Comparison of ENCODE assay signal across 32 cellular contexts in the genomic region with DNA sequence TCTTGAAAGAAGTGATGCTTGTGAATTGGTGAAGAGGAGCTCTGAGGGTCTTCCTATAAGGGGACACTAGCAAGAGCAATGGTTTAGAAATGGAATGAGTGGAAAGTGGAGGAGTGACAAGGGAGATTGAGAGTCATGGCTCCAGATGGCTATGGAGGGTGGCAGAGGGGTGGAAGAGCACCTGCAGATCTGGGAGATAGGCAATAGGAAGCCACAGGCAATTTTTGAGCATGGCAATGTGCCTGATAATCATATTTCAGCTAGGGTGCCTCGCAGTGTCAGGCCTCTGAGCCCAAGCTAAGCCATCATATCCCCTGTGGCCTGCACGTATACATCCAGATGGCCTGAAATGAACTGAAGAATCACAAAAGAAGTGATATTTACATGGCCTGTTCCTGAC.
"Had no signal": no experiment of that assay in that cellular context is flagged by ENCODE, and none has a peak within 500 bp of the region (broad histone marks: within the 10 kb centered on the region; RNA-seq: fewer than 3 reads in every experiment).

No MANE protein-coding gene starts in this region.

- H3K27me3 Mint-ChIP-seq: activated B cell treated with CpG ODN at 0.5 μM for 24 hours; activated CD4-positive, alpha-beta memory T cell treated with anti-CD3 and anti-CD28 coated beads, Interleukin-2, amount 10 ng/mL, durations not matched to agents 7 days and 5 days; activated CD4-positive, alpha-beta T cell treated with anti-CD3 and anti-CD28 coated beads, Interleukin-2, amount 10 ng/mL, durations not matched to agents 7 days and 5 days; activated naive CD8-positive, alpha-beta T cell; activated T-cell treated with anti-CD3 and anti-CD28 coated beads, Interleukin-2, amount 50 U/mL, for 24 hours; central memory CD8-positive, alpha-beta T cell; effector memory CD8-positive, alpha-beta T cell; T-helper 17 cell had no signal

- ATAC-seq: activated CD4-positive, CD25-positive, alpha-beta regulatory T cell treated with anti-CD3 and anti-CD28 coated beads, Interleukin-2, amount 50 U/mL, for 24 hours; effector memory CD8-positive, alpha-beta T cell; gastroesophageal sphincter; T-helper 17 cell had no signal

- H3K36me3 ChIP-seq: brain microvascular endothelial cell, WERI-Rb-1 had no signal

- H3K27ac ChIP-seq: brain microvascular endothelial cell, coronary artery, esophagus muscularis mucosa, gastroesophageal sphincter, WERI-Rb-1 had no signal

- DNase-seq: activated B cell treated with CpG ODN at 0.5 μM for 24 hours; activated CD4-positive, alpha-beta memory T cell treated with anti-CD3 and anti-CD28 coated beads, Interleukin-2, amount 10 ng/mL, durations not matched to agents 7 days and 5 days; activated CD4-positive, alpha-beta T cell treated with anti-CD3 and anti-CD28 coated beads, Interleukin-2, amount 10 ng/mL, durations not matched to agents 7 days and 5 days; activated CD4-positive, alpha-beta T cell treated with anti-CD3 and anti-CD28 coated beads, Interleukin-2, amount 50 U/mL, for 4 hours; activated CD8-positive, alpha-beta memory T cell treated with anti-CD3 and anti-CD28 coated beads, Interleukin-2, amount 50 U/mL, for 48 hours; activated effector memory CD4-positive, alpha-beta T cell treated with Interleukin-2 at 50 U/mL for 16 hours; activated gamma-delta T cell treated with Interleukin-2 at 50 U/mL for 16 hours; activated naive CD4-positive, alpha-beta T cell treated with anti-CD3 and anti-CD28 coated beads, Interleukin-2, amount 50 U/mL, for 16 hours; activated naive CD4-positive, alpha-beta T cell treated with Interleukin-2 at 50 U/mL for 16 hours; activated T-cell treated with anti-CD3 and anti-CD28 coated beads for 4 hours; activated T-cell treated with anti-CD3 and anti-CD28 coated beads, Interleukin-2, amount 50 U/mL, for 24 hours; activated T-cell treated with anti-CD3 and anti-CD28 coated beads, Interleukin-2, amount 50 U/mL, for 72 hours; amniotic stem cell; anterior cingulate cortex; brain microvascular endothelial cell; effector CD4-positive, alpha-beta T cell; effector memory CD8-positive, alpha-beta T cell; erythroblast; foreskin melanocyte; head of caudate nucleus; T-helper 1 cell; T-helper 17 cell; T1000; WERI-Rb-1 had no signal

- H3K36me3 Mint-ChIP-seq: activated naive CD8-positive, alpha-beta T cell had no signal

- H3K9me3 Mint-ChIP-seq: activated B cell treated with CpG ODN at 0.5 μM for 24 hours; activated CD4-positive, alpha-beta memory T cell treated with anti-CD3 and anti-CD28 coated beads, Interleukin-2, amount 10 ng/mL, durations not matched to agents 7 days and 5 days; activated CD4-positive, alpha-beta T cell treated with anti-CD3 and anti-CD28 coated beads, Interleukin-2, amount 10 ng/mL, durations not matched to agents 7 days and 5 days; activated T-cell treated with anti-CD3 and anti-CD28 coated beads, Interleukin-2, amount 50 U/mL, for 24 hours; activated T-cell treated with anti-CD3 and anti-CD28 coated beads, Interleukin-2, amount 50 U/mL, for 72 hours; central memory CD8-positive, alpha-beta T cell; dendritic cell treated with granulocyte-macrophage colony-stimulating factor and Interleukin-4, amounts not matched to agents 40 ng/mL and 50 ng/mL, for 4 days; effector memory CD8-positive, alpha-beta T cell; T-helper 2 cell treated with Interferon-gamma antibody and Interleukin-4, amounts not matched to agents 5 μg/mL and 100 μg/mL, for 36 hours had no signal

- H3K4me3 Mint-ChIP-seq: activated B cell treated with CpG ODN at 0.5 μM for 24 hours; activated CD4-positive, alpha-beta memory T cell treated with anti-CD3 and anti-CD28 coated beads, Interleukin-2, amount 10 ng/mL, durations not matched to agents 7 days and 5 days; activated CD4-positive, alpha-beta T cell treated with anti-CD3 and anti-CD28 coated beads, Interleukin-2, amount 10 ng/mL, durations not matched to agents 7 days and 5 days; activated naive CD8-positive, alpha-beta T cell; activated T-cell treated with anti-CD3 and anti-CD28 coated beads, Interleukin-2, amount 50 U/mL, for 24 hours; activated T-cell treated with anti-CD3 and anti-CD28 coated beads, Interleukin-2, amount 50 U/mL, for 72 hours; central memory CD8-positive, alpha-beta T cell; dendritic cell treated with granulocyte-macrophage colony-stimulating factor and Interleukin-4, amounts not matched to agents 40 ng/mL and 50 ng/mL, for 4 days; effector memory CD8-positive, alpha-beta T cell; T-helper 17 cell; T-helper 2 cell treated with Interferon-gamma antibody and Interleukin-4, amounts not matched to agents 5 μg/mL and 100 μg/mL, for 36 hours had no signal

- H3K27ac Mint-ChIP-seq: activated B cell treated with CpG ODN at 0.5 μM for 24 hours; activated CD4-positive, alpha-beta memory T cell treated with anti-CD3 and anti-CD28 coated beads, Interleukin-2, amount 10 ng/mL, durations not matched to agents 7 days and 5 days; activated CD4-positive, alpha-beta T cell treated with anti-CD3 and anti-CD28 coated beads, Interleukin-2, amount 10 ng/mL, durations not matched to agents 7 days and 5 days; activated naive CD8-positive, alpha-beta T cell; activated T-cell treated with anti-CD3 and anti-CD28 coated beads, Interleukin-2, amount 50 U/mL, for 24 hours; activated T-cell treated with anti-CD3 and anti-CD28 coated beads, Interleukin-2, amount 50 U/mL, for 72 hours; dendritic cell treated with granulocyte-macrophage colony-stimulating factor and Interleukin-4, amounts not matched to agents 40 ng/mL and 50 ng/mL, for 4 days; T-helper 2 cell treated with Interferon-gamma antibody and Interleukin-4, amounts not matched to agents 5 μg/mL and 100 μg/mL, for 36 hours had no signal

- H3K4me1 ChIP-seq: esophagus muscularis mucosa, gastroesophageal sphincter had no signal

- H3K9me3 ChIP-seq: esophagus muscularis mucosa, gastroesophageal sphincter had no signal

- H3K4me3 ChIP-seq: coronary artery, esophagus muscularis mucosa, gastroesophageal sphincter had no signal

- H3K27me3 ChIP-seq: brain microvascular endothelial cell, esophagus muscularis mucosa, gastroesophageal sphincter had no signal
